In genomic region chr19:43668406-43669158, GRCh38 we compare ENCODE assay signal across 8 cellular contexts. TPM values are rescaled to one million over a fixed set of nuclear protein-coding genes. Genes with fewer than 3 reads are reported as not detected.
DNase-seq lines count a peak whose midpoint lies in the region; ATAC-seq and TF ChIP-seq lines count a peak whose summit lies in the region.

No MANE protein-coding gene starts in this region.

- TF ChIP-seq EP300 in transverse colon (IDR thresholded peaks at IDR 0.05; ENCODE audit: low read depth): no peak

- TF ChIP-seq POLR2A in transverse colon (IDR thresholded peaks at IDR 0.05): peak; percentile 98

- H3K79me1 ChIP-seq in trophoblast cell (ENCODE audit: low read length): peaks cover 4% of the 10 kb centered on the region

- no peak overlapping the region for H3K23ac ChIP-seq in trophoblast cell (ENCODE audit: low read length)

- in situ Hi-C loops in transverse colon (cut with MboI; ENCODE audit: low pct_ligation_motif_present in 1 of 4, low pct_unique_long_range_greater_than_20kb in 1 of 4, low sequenced_read_pairs in 3 of 4): no loop called here

- peak overlapping the region; percentile 68 for H3K4me2 ChIP-seq in trophoblast cell (ENCODE audit: low read length)

- peak; percentile 95 for DNase-seq in NCI-H1092 (lab: John Stamatoyannopoulos, UW)
- DNase-seq in SW480 (ENCODE audit: low spot score): peak; percentile 100
- DNase-seq in cardiac septum (ENCODE audit: low spot score): peak; percentile 99
- peak; percentile 100 for DNase-seq in trophoblast cell
- DNase-seq in transverse colon: peak; percentile 100

- peak overlapping the region; percentile 42 for H3K4ac ChIP-seq in trophoblast cell (ENCODE audit: low read depth, low read length)

- peak; percentile 84 for ATAC-seq in HG02610 (IDR thresholded peaks at IDR 0.05; ENCODE audit: unreplicated experiment)

- H2AFZ ChIP-seq in trophoblast cell (ENCODE audit: insufficient read depth, low read length, poor library complexity): peak overlapping the region; percentile 69

- H2AK5ac ChIP-seq in trophoblast cell (ENCODE audit: low read length): no peak overlapping the region

- 0 to 1% (median 1%) methylated on average over 47 of the region's 47 CpGs for WGBS in adipose tissue, 3 donors
- no CpG with 5 or more reads among the region's 47 CpGs for WGBS in trophoblast cell (ENCODE audit: extremely low coverage, insufficient coverage, insufficient read length)
- WGBS in transverse colon (ENCODE audit: low coverage in 1 of 2), 2 donors: 1% methylated on average over 11 to 47 of the region's 47 CpGs

- H3K36me3 ChIP-seq in trophoblast cell (ENCODE audit: control insufficient read depth in 1 of 2, insufficient read depth in 2 of 2, low read length in 2 of 2) (peaks cover 0 to 3% of the 10 kb centered on the region in 2 experiments), transverse colon (peaks cover 0 to 3% (median 0%) of the 10 kb centered on the region in 4 donors)

- H2BK5ac ChIP-seq in trophoblast cell (ENCODE audit: low read depth, low read length, poor library complexity): no peak overlapping the region

- H4K91ac ChIP-seq in trophoblast cell (ENCODE audit: low read depth, low read length): peak overlapping the region; percentile 39

- no peak overlapping the region for H2BK12ac ChIP-seq in trophoblast cell (ENCODE audit: low read length)

- H4K12ac ChIP-seq in trophoblast cell (ENCODE audit: low read depth, low read length): peak overlapping the region; percentile 63

- no peak for TF ChIP-seq CTCF in transverse colon (IDR thresholded peaks at IDR 0.05)

- H3K79me2 ChIP-seq in trophoblast cell (ENCODE audit: control insufficient read depth, insufficient read depth, low read length, poor library complexity): no peaks in the 10 kb centered on the region

- H3K4me1 ChIP-seq in trophoblast cell (ENCODE audit: control insufficient read depth in 1 of 2, insufficient read depth in 2 of 2, low read length in 2 of 2): peaks cover 6 to 7% of the 10 kb centered on the region in 2 experiments
- peaks cover 8 to 25% (median 16%) of the 10 kb centered on the region in 4 donors for H3K4me1 ChIP-seq in transverse colon

- H3K9me3 ChIP-seq in trophoblast cell (ENCODE audit: insufficient read depth, low read depth, low read length) (peaks cover 6% of the 10 kb centered on the region), transverse colon (no peaks in the 10 kb centered on the region)

- H3K14ac ChIP-seq in trophoblast cell (ENCODE audit: low read length): peak overlapping the region; percentile 28

- no peak overlapping the region for H2BK120ac ChIP-seq in trophoblast cell (ENCODE audit: insufficient read depth, low read length, poor library complexity)

- H3K27ac ChIP-seq in adipose tissue (ENCODE audit: low read depth, low read length) (peak overlapping the region; percentile 53), trophoblast cell (ENCODE audit: low read depth, low read length) (no peak overlapping the region), transverse colon (peak overlapping the region; percentile 95 to 99 (median 95))

- peak overlapping the region; percentile 29 for H3K18ac ChIP-seq in trophoblast cell (ENCODE audit: low read length)

- H3K27me3 ChIP-seq in trophoblast cell (ENCODE audit: insufficient read depth, low read length) (peaks cover 4% of the 10 kb centered on the region), transverse colon (no peaks in the 10 kb centered on the region)

- no peak overlapping the region for H3K9ac ChIP-seq in trophoblast cell (ENCODE audit: low read length)

- H4K8ac ChIP-seq in trophoblast cell (ENCODE audit: low read depth, low read length): peak overlapping the region; percentile 80

- intact Hi-C loops in cardiac septum (cut with DNase I) (loop anchor here (2.0 kb wide), 1 partner anchor 72 kb away; the partner anchor contains the start of genes IRGQ and ZNF576), transverse colon (cut with DNase I; ENCODE audit: low total_unique reads) (no loop called here)

- H3K4me3 ChIP-seq in GM08714 (ENCODE audit: low read length) (peak overlapping the region; percentile 71), trophoblast cell (ENCODE audit: low read depth, low read length) (no peak overlapping the region), transverse colon (peak overlapping the region; percentile 43 to 82 (median 56))

RNA-seq across cellular contexts. Expression of gene PLAUR, which starts 1.4 kb away (rescaled TPM):
- polyA plus RNA-seq in adipose tissue: 10 to 100 TPM in 2 of 3 donors, 1 to 10 TPM in 1; 5.0 to 88.4 (median 35.5) TPM
- total RNA-seq in cardiac septum (6.2 TPM), transverse colon (10 to 100 TPM; 12.1 to 76.2 (median 54.7) TPM)
- 15.2 and 15.6 TPM in 2 replicates for polyA plus RNA-seq in trophoblast cell (2013)

RNA-seq across cellular contexts. Expression of gene CADM4, which starts 28.9 kb away (rescaled TPM):
- polyA plus RNA-seq in adipose tissue: 1 to 10 TPM; 1.9 to 7.1 (median 4.2) TPM
- total RNA-seq in cardiac septum (5.7 TPM), transverse colon (1 to 10 TPM in 3 of 4 donors, not detected in 1; 2.5 to 4.0 (median 3.7) TPM)
- 5.5 and 5.8 TPM in 2 replicates for polyA plus RNA-seq in trophoblast cell (2013)

RNA-seq across cellular contexts. Expression of gene IRGC, which starts 47.3 kb away (rescaled TPM):
- polyA plus RNA-seq in adipose tissue: not detected
- total RNA-seq in cardiac septum: not detected
- not detected in 2 replicates for polyA plus RNA-seq in trophoblast cell (2013)
- total RNA-seq in transverse colon: not detected

RNA-seq across cellular contexts. Expression of gene ZNF428, which starts 49.2 kb away (rescaled TPM):
- 10 to 100 TPM; 19.9 to 28.6 (median 25.5) TPM for polyA plus RNA-seq in adipose tissue
- total RNA-seq in cardiac septum (35.6 TPM), transverse colon (10 to 100 TPM in 3 of 4 donors, 1 to 10 TPM in 1; 3.0 to 17.1 (median 15.1) TPM)
- 14.9 and 15.3 TPM in 2 replicates for polyA plus RNA-seq in trophoblast cell (2013)

RNA-seq across cellular contexts. Expression of gene SRRM5, which starts 56.7 kb away (rescaled TPM):
- under 1 TPM; 0.20 to 0.79 (median 0.22) TPM for polyA plus RNA-seq in adipose tissue
- total RNA-seq in cardiac septum: 0.38 TPM
- polyA plus RNA-seq in trophoblast cell (2013): 0.27 and 0.29 TPM in 2 replicates
- total RNA-seq in transverse colon: 1 to 10 TPM in 1 of 4 donors, under 1 TPM in 2, not detected in 1; 0.14 to 2.2 (median 0.64) TPM
